Comparison of ENCODE assay signal across 18 cellular contexts in the genomic region with DNA sequence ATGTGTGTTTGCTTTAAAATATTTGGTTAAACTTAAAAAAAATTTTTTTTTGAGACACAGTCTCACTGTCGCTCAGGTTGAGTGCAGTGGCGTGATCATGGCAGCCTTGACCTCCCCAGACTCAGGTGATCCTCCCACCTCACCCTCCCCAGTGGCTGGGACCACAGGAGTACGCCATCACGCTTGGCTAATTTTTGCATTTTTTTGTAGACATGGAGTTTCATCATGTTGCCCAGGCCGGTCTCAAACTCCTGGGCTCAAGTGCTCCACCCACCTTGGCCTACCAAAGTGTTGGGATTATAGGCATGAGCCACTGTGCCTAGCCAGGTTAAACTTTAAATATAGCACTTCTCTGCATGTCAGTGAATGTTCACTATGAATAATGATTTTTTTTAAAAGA.
DNase-seq lines count a peak whose midpoint lies in the region; ATAC-seq, FAIRE-seq and TF ChIP-seq lines count a peak whose summit lies in the region.
"Had no signal": no experiment of that assay in that cellular context is flagged by ENCODE, and none has a peak within 500 bp of the region (broad histone marks: within the 10 kb centered on the region; RNA-seq: fewer than 3 reads in every experiment).

No MANE protein-coding gene starts in this region.

- no peak overlapping the region for H3K4me2 ChIP-seq in H9 (ENCODE audit: insufficient read depth, insufficient read length, low read length)
- no peak overlapping the region for H3K4me2 ChIP-seq in smooth muscle cell

- H3F3A ChIP-seq in smooth muscle cell (ENCODE audit: low read depth): peaks cover 5% of the 10 kb centered on the region

- peak overlapping the region in 2 of 3 experiments; percentile 21 to 94; a peak in 5 of 7 replicates for H3K27ac Mint-ChIP-seq in H9
- H3K27ac Mint-ChIP-seq in stimulated activated effector memory CD8-positive, alpha-beta T cell treated with anti-CD3 and anti-CD28 coated beads, Interleukin-12 subunit alpha, Interleukin-12 subunit beta, amount 100 ng/mL, for 72 hours: peak overlapping the region; percentile 32
- H3K27ac Mint-ChIP-seq: CD8-positive, alpha-beta T cell had no signal

- no peak for FAIRE-seq in kidney (lab: Jason Lieb, UNC)
- FAIRE-seq: D721Med, HTR-8/SVneo had no signal

- H2AFZ ChIP-seq in H9 (ENCODE audit: low read length) (no peak overlapping the region), smooth muscle cell (ENCODE audit: low read depth) (no peak overlapping the region)

- H4K5ac ChIP-seq in H9 (ENCODE audit: insufficient read length, low read depth, low read length): no peak overlapping the region

- no peaks in the 10 kb centered on the region for H3K9me3 ChIP-seq in H9 (ENCODE audit: control insufficient read depth, low read depth, low read length)
- no peaks in the 10 kb centered on the region for H3K9me3 ChIP-seq in adipocyte (ENCODE audit: control insufficient read depth, low read length)
- H3K9me3 ChIP-seq in kidney (ENCODE audit: control insufficient read depth in 1 of 2, low read length in 2 of 2): no peaks in the 10 kb centered on the region
- H3K9me3 ChIP-seq in smooth muscle cell (replicated peaks; ENCODE audit: low read depth): no peaks in the 10 kb centered on the region
- H3K9me3 ChIP-seq: BE2C had no signal

- H3K18ac ChIP-seq in H9 (ENCODE audit: insufficient read length, low read depth, low read length): no peak overlapping the region

- H3K4ac ChIP-seq in H9 (ENCODE audit: low read depth, low read length): no peak overlapping the region

- TF ChIP-seq CTCF in H9 (conservative IDR thresholded peaks at IDR 0.05): no peak
- TF ChIP-seq CTCF in kidney (IDR thresholded peaks at IDR 0.05; ENCODE audit: borderline replicate concordance, extremely low read depth, insufficient read depth): no peak
- TF ChIP-seq CTCF in smooth muscle cell (IDR thresholded peaks at IDR 0.05; ENCODE audit: borderline replicate concordance, insufficient read depth, poor library complexity, severe bottlenecking): no peak

- H3K36me3 Mint-ChIP-seq in H9 (ENCODE audit: insufficient read depth in 1 of 3, low read depth in 3 of 3): peaks cover 0 to 2% (median 0%) of the 10 kb centered on the region in 3 experiments; a peak in 1 of 7 replicates
- H3K36me3 Mint-ChIP-seq in stimulated activated effector memory CD8-positive, alpha-beta T cell treated with anti-CD3 and anti-CD28 coated beads, Interleukin-12 subunit alpha, Interleukin-12 subunit beta, amount 100 ng/mL, for 72 hours: no peaks in the 10 kb centered on the region
- H3K36me3 Mint-ChIP-seq: CD8-positive, alpha-beta T cell had no signal

- no peak for ATAC-seq in stimulated activated effector memory CD8-positive, alpha-beta T cell treated with anti-CD3 and anti-CD28 coated beads, Interleukin-12 subunit alpha, Interleukin-12 subunit beta, amount 100 ng/mL, for 72 hours
- ATAC-seq: CD8-positive, alpha-beta T cell; PC-3 had no signal

- H3K27ac ChIP-seq in H9 (ENCODE audit: insufficient read length, low read depth, low read length) (no peak overlapping the region), kidney (ENCODE audit: low read depth in 2 of 2, low read length in 2 of 2) (peak overlapping the region; percentile 72 to 88), smooth muscle cell (ENCODE audit: low read depth) (no peak overlapping the region)

- H3K79me2 ChIP-seq in H9 (ENCODE audit: insufficient read depth, low read length): no peaks in the 10 kb centered on the region
- H3K79me2 ChIP-seq in smooth muscle cell (ENCODE audit: low read depth): no peaks in the 10 kb centered on the region

- no peaks in the 10 kb centered on the region for H3K36me3 ChIP-seq in adipocyte (ENCODE audit: control insufficient read depth, insufficient read depth, low read length, severe bottlenecking)
- H3K36me3 ChIP-seq in kidney (ENCODE audit: control insufficient read depth in 1 of 2, insufficient read depth in 2 of 2, low read length in 2 of 2): no peaks in the 10 kb centered on the region
- H3K36me3 ChIP-seq in smooth muscle cell (ENCODE audit: low read depth): no peaks in the 10 kb centered on the region
- H3K36me3 ChIP-seq: BE2C had no signal

- no peak overlapping the region for H4K8ac ChIP-seq in H9 (replicated peaks; ENCODE audit: insufficient read length, low read depth, low read length)

- H3K9me3 Mint-ChIP-seq in H9: peaks cover 0 to 3% of the 10 kb centered on the region in 2 experiments; a peak in 1 of 5 replicates
- no peaks in the 10 kb centered on the region for H3K9me3 Mint-ChIP-seq in stimulated activated effector memory CD8-positive, alpha-beta T cell treated with anti-CD3 and anti-CD28 coated beads, Interleukin-12 subunit alpha, Interleukin-12 subunit beta, amount 100 ng/mL, for 72 hours
- H3K9me3 Mint-ChIP-seq: CD8-positive, alpha-beta T cell had no signal

- no CpG with 5 or more reads among the region's 5 CpGs for WGBS in H9 (ENCODE audit: extremely low coverage, insufficient read length, low lambda C conversion rate)
- 78% methylated on average over 5 of the region's 5 CpGs for WGBS in smooth muscle cell (ENCODE audit: low lambda C conversion rate)

- H3K9ac ChIP-seq in H9 (ENCODE audit: extremely low read depth, insufficient read length, low read length): no peak overlapping the region
- peak overlapping the region; percentile 71 for H3K9ac ChIP-seq in adipocyte (ENCODE audit: low read length)
- no peak overlapping the region for H3K9ac ChIP-seq in kidney (ENCODE audit: low read length in 2 of 2)
- no peak overlapping the region for H3K9ac ChIP-seq in smooth muscle cell (ENCODE audit: low read depth)

- H4K20me1 ChIP-seq in H9 (ENCODE audit: control insufficient read depth, insufficient read depth, insufficient read length) (no peaks in the 10 kb centered on the region), smooth muscle cell (ENCODE audit: low read depth) (no peaks in the 10 kb centered on the region)

- no peak overlapping the region for H3T11ph ChIP-seq in H9 (ENCODE audit: low read length)

- H3K56ac ChIP-seq in H9 (ENCODE audit: insufficient read length, low read depth, low read length): no peak overlapping the region

- peaks cover 15 to 18% of the 10 kb centered on the region in 2 experiments for H3K4me1 Mint-ChIP-seq in H9
- peaks cover 23% of the 10 kb centered on the region for H3K4me1 Mint-ChIP-seq in stimulated activated effector memory CD8-positive, alpha-beta T cell treated with anti-CD3 and anti-CD28 coated beads, Interleukin-12 subunit alpha, Interleukin-12 subunit beta, amount 100 ng/mL, for 72 hours

- no peak overlapping the region for H2BK20ac ChIP-seq in H9 (ENCODE audit: low read depth, low read length, poor library complexity, severe bottlenecking)

- H2BK15ac ChIP-seq in H9 (ENCODE audit: low read depth, low read length): no peak overlapping the region

- H3K4me1 ChIP-seq in H9 (ENCODE audit: insufficient read depth, low read length) (no peaks in the 10 kb centered on the region; the same call in 1 of the 2 replicates), adipocyte (ENCODE audit: control insufficient read depth, insufficient read depth, low read length) (peaks cover 36% of the 10 kb centered on the region), kidney (ENCODE audit: control insufficient read depth in 1 of 2, insufficient read depth in 1 of 2, low read depth in 1 of 2, low read length in 2 of 2) (peaks cover 11 to 23% of the 10 kb centered on the region in 2 donors), smooth muscle cell (ENCODE audit: low read depth) (no peaks in the 10 kb centered on the region)
- H3K4me1 ChIP-seq: BE2C had no signal

- no peak overlapping the region for H3K4me3 Mint-ChIP-seq in H9
- H3K4me3 Mint-ChIP-seq in stimulated activated effector memory CD8-positive, alpha-beta T cell treated with anti-CD3 and anti-CD28 coated beads, Interleukin-12 subunit alpha, Interleukin-12 subunit beta, amount 100 ng/mL, for 72 hours: no peak overlapping the region
- H3K4me3 Mint-ChIP-seq: CD8-positive, alpha-beta T cell had no signal

- no peak overlapping the region for H2BK5ac ChIP-seq in H9 (ENCODE audit: insufficient read length, low read length)

- H3K23me2 ChIP-seq in H9 (ENCODE audit: insufficient read length, low read depth, low read length, poor library complexity, severe bottlenecking): no peaks in the 10 kb centered on the region

- DNase-seq in H9 (no peak), adipocyte (ENCODE audit: low read depth) (no peak), kidney (no peak), smooth muscle cell (lab: John Stamatoyannopoulos, UW; ENCODE audit: unreplicated experiment) (no peak), OCI-M2 (lab: John Stamatoyannopoulos, UW; ENCODE audit: unreplicated experiment) (no peak)
- DNase-seq in stimulated activated effector memory CD8-positive, alpha-beta T cell treated with anti-CD3 and anti-CD28 coated beads, Interleukin-12 subunit alpha, Interleukin-12 subunit beta, amount 100 ng/mL, for 72 hours (ENCODE audit: low spot score in 2 of 2): no peak
- no peak for DNase-seq in stimulated activated CD4-positive, alpha-beta T cell treated with anti-CD3 and anti-CD28 coated beads, Interleukin-1b, Interleukin-23, amount 100 ng/mL, for 48 hours
- DNase-seq: BE2C; CD8-positive, alpha-beta T cell; DMS79 treated with DMSO at 0.1 percent for 48 hours; H7; NCI-H2029; NCI-H2171; NCI-H446; NCI-H69; PC-3 had no signal

- no peaks in the 10 kb centered on the region for H3K79me1 ChIP-seq in H9 (ENCODE audit: insufficient read depth, low read depth, low read length, poor library complexity, severe bottlenecking)

- no peak overlapping the region for H2BK120ac ChIP-seq in H9 (ENCODE audit: low read depth, low read length, poor library complexity, severe bottlenecking)

- H3K27me3 ChIP-seq in H9 (ENCODE audit: insufficient read depth, low read length) (no peaks in the 10 kb centered on the region), adipocyte (replicated peaks; ENCODE audit: control insufficient read depth, insufficient read depth, low read length) (no peaks in the 10 kb centered on the region), smooth muscle cell (ENCODE audit: low read depth) (no peaks in the 10 kb centered on the region)
- H3K27me3 ChIP-seq: BE2C had no signal

- intact Hi-C loops in kidney (cut with DNase I): no loop called here

- H3K14ac ChIP-seq in H9 (ENCODE audit: insufficient read depth, low read length): no peak overlapping the region

- H2AK5ac ChIP-seq in H9 (ENCODE audit: insufficient read length, low read length): no peak overlapping the region

- no peak overlapping the region for H3K23ac ChIP-seq in H9 (ENCODE audit: insufficient read length, low read depth, low read length)

- H3K4me3 ChIP-seq in adipocyte (ENCODE audit: low read length) (no peak overlapping the region), kidney (ENCODE audit: low read length in 2 of 2) (no peak overlapping the region), smooth muscle cell (no peak overlapping the region)

- H2BK12ac ChIP-seq in H9 (ENCODE audit: insufficient read length, low read depth, low read length): no peak overlapping the region

- H3K27me3 Mint-ChIP-seq in H9 (ENCODE audit: low read depth): no peaks in the 10 kb centered on the region

- no peak overlapping the region for H4K91ac ChIP-seq in H9 (ENCODE audit: insufficient read length, low read depth, low read length)

Comparison
In these comparisons a context has a peak if more than half of its experiments do, and no peak if none do; other contexts are left out.
1. H3K27ac ChIP-seq: peak in kidney (2 of 2); none in H9 (single experiment) and smooth muscle cell (single experiment).